ENCODE assay signal across 9 cellular contexts in the genomic region with DNA sequence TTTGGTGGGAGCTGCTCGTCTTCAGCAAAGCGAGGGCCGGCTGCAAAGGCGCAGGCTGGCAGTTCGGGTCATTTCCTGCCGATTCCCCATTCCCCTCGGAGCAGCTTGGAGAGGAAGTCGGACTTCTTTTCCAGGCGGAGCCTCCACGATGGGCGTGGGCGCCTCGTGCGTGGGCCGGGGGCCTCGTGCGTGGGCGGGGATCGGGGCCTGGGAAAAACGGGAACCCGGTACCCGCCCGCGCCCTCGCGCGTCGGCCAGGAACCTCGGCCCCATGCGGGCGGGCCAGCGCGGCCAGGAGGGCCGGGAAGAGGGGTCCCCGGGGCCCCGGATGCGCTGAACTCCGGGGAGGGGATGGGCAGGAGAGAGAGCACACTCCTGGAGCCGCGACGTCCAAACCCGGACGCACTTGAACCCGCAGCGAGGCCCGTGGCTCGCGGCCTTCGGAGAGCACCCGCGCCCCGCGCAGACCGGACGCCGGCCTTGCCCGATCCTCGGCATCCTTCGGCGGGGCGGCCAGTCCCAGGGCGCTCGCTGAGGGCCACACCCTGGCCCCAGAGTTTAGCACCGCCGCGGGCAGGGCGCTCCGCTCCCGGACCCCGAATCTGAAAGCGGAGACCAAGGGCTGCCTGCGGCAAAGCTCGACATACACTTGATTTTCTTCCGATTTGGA.
DNase-seq lines count a peak whose midpoint lies in the region; ATAC-seq, FAIRE-seq and TF ChIP-seq lines count a peak whose summit lies in the region.
"Had no signal": no experiment of that assay in that cellular context is flagged by ENCODE, and none has a peak within 500 bp of the region (broad histone marks: within the 10 kb centered on the region; RNA-seq: fewer than 3 reads in every experiment).

No MANE protein-coding gene starts in this region.

- peaks cover 6 to 9% (median 8%) of the 10 kb centered on the region in 3 donors for H3K4me1 Mint-ChIP-seq in CD8-positive, alpha-beta memory T cell
- peaks cover 5 to 12% of the 10 kb centered on the region in 2 donors for H3K4me1 Mint-ChIP-seq in natural killer cell

- WGBS in esophagus squamous epithelium, 2 donors: 2 to 11% methylated on average over 4 to 10 of the region's 74 CpGs

- POLR2A ChIA-PET in CD8-positive, alpha-beta memory T cell (lab: Charles Lee): interaction anchor here (0.6 kb wide), 2 partner anchors 317 to 558 kb away, joined by 3 to 5 read pairs; no protein-coding TSS in a partner anchor

- H3K27me3 ChIP-seq in CD8-positive, alpha-beta memory T cell (ENCODE audit: insufficient read depth, low read length, poor library complexity, severe bottlenecking): peaks cover 35% of the 10 kb centered on the region
- H3K27me3 ChIP-seq in esophagus squamous epithelium: peaks cover 11 to 97% (median 15%) of the 10 kb centered on the region in 4 donors

- H3K9me3 ChIP-seq in CD8-positive, alpha-beta memory T cell (ENCODE audit: low read length): no peaks in the 10 kb centered on the region
- H3K9me3 ChIP-seq in esophagus squamous epithelium: no peaks in the 10 kb centered on the region

- no peaks in the 10 kb centered on the region for H3K36me3 ChIP-seq in CD8-positive, alpha-beta memory T cell (ENCODE audit: insufficient read depth, low read length)
- H3K36me3 ChIP-seq in esophagus squamous epithelium: no peaks in the 10 kb centered on the region

- H3K27me3 Mint-ChIP-seq in CD8-positive, alpha-beta memory T cell: peaks cover 33 to 71% of the 10 kb centered on the region in 2 donors
- H3K27me3 Mint-ChIP-seq in natural killer cell (ENCODE audit: low read depth in 2 of 2): peaks cover 34 to 66% of the 10 kb centered on the region in 2 donors

- peak; percentile 20 for ATAC-seq in HG03342 (IDR thresholded peaks at IDR 0.05; ENCODE audit: unreplicated experiment)
- peak; percentile 27 to 52 (median 29) for ATAC-seq in natural killer cell
- no peak for ATAC-seq in GM18858 (IDR thresholded peaks at IDR 0.05; ENCODE audit: unreplicated experiment)

- peak overlapping the region; percentile 36 for H3K4me3 ChIP-seq in CD8-positive, alpha-beta memory T cell (ENCODE audit: low read length)
- H3K4me3 ChIP-seq in esophagus squamous epithelium: peak overlapping the region; percentile 45 to 71 (median 57)

- TF ChIP-seq CTCF in VCaP (conservative IDR thresholded peaks at IDR 0.05) (no peak), esophagus squamous epithelium (IDR thresholded peaks at IDR 0.05) (no peak), natural killer cell (IDR thresholded peaks at IDR 0.05) (no peak)

- H3K9me3 Mint-ChIP-seq in CD8-positive, alpha-beta memory T cell: no peaks in the 10 kb centered on the region
- H3K9me3 Mint-ChIP-seq in natural killer cell: no peaks in the 10 kb centered on the region

- peak overlapping the region; percentile 8 to 87 (median 65) for H3K4me3 Mint-ChIP-seq in CD8-positive, alpha-beta memory T cell
- H3K4me3 Mint-ChIP-seq in natural killer cell: peak overlapping the region; percentile 79

- H3K36me3 Mint-ChIP-seq in CD8-positive, alpha-beta memory T cell: no peaks in the 10 kb centered on the region
- no peaks in the 10 kb centered on the region for H3K36me3 Mint-ChIP-seq in natural killer cell

- no peak overlapping the region for H3K27ac ChIP-seq in CD8-positive, alpha-beta memory T cell (ENCODE audit: low read depth, low read length)
- H3K27ac ChIP-seq in VCaP (peak overlapping the region; percentile 13; the same call in 1 of the 2 replicates), esophagus squamous epithelium (peak overlapping the region; percentile 38 to 81 (median 73))

- FAIRE-seq in GM19239 (lab: Jason Lieb, UNC): no peak
- FAIRE-seq: TTC549 had no signal

- DNase-seq in CD8-positive, alpha-beta memory T cell: no peak
- DNase-seq in GM19239 (ENCODE audit: insufficient read length, low spot score) (peak; percentile 40), esophagus squamous epithelium (lab: John Stamatoyannopoulos, UW) (no peak), natural killer cell (no peak), MV-4-11 (lab: John Stamatoyannopoulos, UW) (no peak)

- CTCF ChIA-PET in CD8-positive, alpha-beta memory T cell (lab: Charles Lee): interaction anchor here (0.9 to 3.2 kb wide), 4 partner anchors 14 to 517 kb away, joined by 3 to 18 read pairs (median 9); no protein-coding TSS in a partner anchor

- H3K27ac Mint-ChIP-seq in CD8-positive, alpha-beta memory T cell: no peak overlapping the region
- H3K27ac Mint-ChIP-seq in natural killer cell: no peak overlapping the region

- H3K4me1 ChIP-seq in CD8-positive, alpha-beta memory T cell (ENCODE audit: insufficient read depth, low read length): peaks cover 4% of the 10 kb centered on the region
- peaks cover 3 to 9% (median 7%) of the 10 kb centered on the region in 3 donors for H3K4me1 ChIP-seq in esophagus squamous epithelium

- intact Hi-C loops in esophagus squamous epithelium (cut with DNase I) (loop anchor here (5.0 kb wide), 2 partner anchors 495 to 510 kb away; partner anchors contain the start of gene HOXD8), natural killer cell (cut with micrococcal nuclease) (loop anchor here (5.0 kb wide), 1 partner anchor 510 kb away; the partner anchor contains the start of gene HOXD8)

- no peak for TF ChIP-seq POLR2A in esophagus squamous epithelium (IDR thresholded peaks at IDR 0.05)
